ENCODE assay signal across 1 cellular context in genomic region chr6:122050226-122050755, GRCh38.
TF ChIP-seq lines count a peak whose summit lies in the region.

No MANE protein-coding gene starts in this region.

TF ChIP-seq in IMR-90, 13 proteins besides CTCF, POLR2A, EP300 and RAD21:
- TF ChIP-seq USF2 (IDR thresholded peaks at IDR 0.05; ENCODE audit: low read depth, low read length) (no peak), FOS (IDR thresholded peaks at IDR 0.05; ENCODE audit: low read depth, low read length) (no peak), SMC3 (IDR thresholded peaks at IDR 0.05; ENCODE audit: low read depth, low read length) (no peak), NFE2L2 (IDR thresholded peaks at IDR 0.05; ENCODE audit: low read depth, low read length) (no peak), CHD1 (IDR thresholded peaks at IDR 0.05; ENCODE audit: low read depth, low read length) (no peak), CEBPB (IDR thresholded peaks at IDR 0.05; ENCODE audit: low read depth, low read length) (no peak), MAZ (IDR thresholded peaks at IDR 0.05; ENCODE audit: borderline replicate concordance, low read depth, low read length) (no peak), BHLHE40 (IDR thresholded peaks at IDR 0.05; ENCODE audit: low read depth, low read length) (no peak), MAFK (IDR thresholded peaks at IDR 0.05; ENCODE audit: low read depth, low read length) (no peak), RFX5 (IDR thresholded peaks at IDR 0.05; ENCODE audit: low read depth, low read length) (no peak), RCOR1 (IDR thresholded peaks at IDR 0.05; ENCODE audit: insufficient replicate concordance, low read length) (no peak), MXI1 (IDR thresholded peaks at IDR 0.05; ENCODE audit: borderline replicate concordance, low read depth, low read length) (no peak), ELK1 (IDR thresholded peaks at IDR 0.05; ENCODE audit: borderline replicate concordance, low read depth, low read length) (no peak)
